21 cellular contexts compared by ENCODE assay signal in genomic region chr2:37675006-37675405, GRCh38. TPM values are rescaled to one million over a fixed set of nuclear protein-coding genes. Genes with fewer than 3 reads are reported as not detected.
A peak's percentile ranks its signal among the peaks of the same experiment; 100 is the strongest.
DNase-seq lines count a peak whose midpoint lies in the region; ATAC-seq, FAIRE-seq and TF ChIP-seq lines count a peak whose summit lies in the region.
"Had no signal": no experiment of that assay in that cellular context is flagged by ENCODE, and none has a peak within 500 bp of the region (broad histone marks: within the 10 kb centered on the region; RNA-seq: fewer than 3 reads in every experiment).

No MANE protein-coding gene starts in this region.

- no peak overlapping the region for H3K27ac ChIP-seq in BLaER1
- H3K27ac ChIP-seq in HUES64 (ENCODE audit: low read depth, low read length) = 0 out of 2 replicates have a peak overlapping the region, but pooled peaks have one; percentile 82
- H3K27ac ChIP-seq: C4-2B, PC-9 had no signal

- no peaks in the 10 kb centered on the region for H3K36me3 Mint-ChIP-seq in natural killer cell

- H3K9ac ChIP-seq in BLaER1 = no peak overlapping the region
- no peak overlapping the region for H3K9ac ChIP-seq in HUES64 (ENCODE audit: low read depth, low read length)
- H3K9ac ChIP-seq: SK-N-SH had no signal

- H3K9me3 ChIP-seq in BLaER1 (no peaks in the 10 kb centered on the region), HUES64 (ENCODE audit: insufficient read depth, low read depth, low read length) (no peaks in the 10 kb centered on the region)
- H3K9me3 ChIP-seq: SK-N-SH had no signal

- peak; percentile 88 for DNase-seq in SIG-M5 treated with dmso at 0.1 percent for 504 hours (lab: John Stamatoyannopoulos, UW; ENCODE audit: unreplicated experiment)
- DNase-seq in natural killer cell = no peak
- DNase-seq in SHP77 (lab: John Stamatoyannopoulos, UW) = no peak
- DNase-seq in H54 (ENCODE audit: insufficient read length, low spot score) = no peak
- DNase-seq: activated CD4-positive, CD25-positive, alpha-beta regulatory T cell treated with anti-CD3 and anti-CD28 coated beads, Interleukin-2, amount 50 U/mL, for 72 hours; activated naive CD8-positive, alpha-beta T cell treated with anti-CD3 and anti-CD28 coated beads for 36 hours; head of caudate nucleus; PC-9; posterior cingulate gyrus; SK-N-SH; stimulated activated CD4-positive, alpha-beta T cell treated with anti-CD3 and anti-CD28 coated beads, Interleukin-2, amount 100 ng/mL, for 48 hours; T-helper 9 cell had no signal

- no peaks in the 10 kb centered on the region for H3K36me3 ChIP-seq in BLaER1
- H3K36me3 ChIP-seq in HUES64 (ENCODE audit: insufficient read depth, low read length) = no peaks in the 10 kb centered on the region

- 61% methylated on average over 2 of the region's 2 CpGs for WGBS in HUES64

- H3K4me3 ChIP-seq in BLaER1 (no peak overlapping the region), HUES64 (ENCODE audit: low read length) (no peak overlapping the region)
- H3K4me3 ChIP-seq: PC-9 had no signal

- intact Hi-C loops in natural killer cell (cut with micrococcal nuclease) = no loop called here

- TF ChIP-seq POLR2A in H54 (IDR thresholded peaks at IDR 0.05; ENCODE audit: low read depth, low read length) = no peak

- ATAC-seq in natural killer cell = no peak
- ATAC-seq in HG03520 (IDR thresholded peaks at IDR 0.05; ENCODE audit: unreplicated experiment) = no peak
- no peak for ATAC-seq in GM21529 (IDR thresholded peaks at IDR 0.05; ENCODE audit: unreplicated experiment)

- 0 out of 2 replicates have a peak overlapping the region, but pooled peaks have one; percentile 23 for H3K4me2 ChIP-seq in BLaER1
- H3K4me2 ChIP-seq: PC-9 had no signal

- H3K27ac Mint-ChIP-seq in natural killer cell = peak overlapping the region; percentile 53 to 96
- H3K27ac Mint-ChIP-seq: activated naive CD8-positive, alpha-beta T cell treated with anti-CD3 and anti-CD28 coated beads for 36 hours; activated T-helper 1 cell treated with anti-CD3 and anti-CD28 coated beads, Interleukin-12 subunit alpha, Interleukin-12 subunit beta, Interleukin-2, Interleukin-4 antibody, amounts not matched to agents 30 ng/mL and 10 ng/mL and 1 ng/mL, durations not matched to agents 14 hours and 24 hours and 36 hours had no signal

- H3K27me3 ChIP-seq in BLaER1 = peaks cover 13% of the 10 kb centered on the region
- H3K27me3 ChIP-seq in HUES64 (ENCODE audit: insufficient read depth, low read length) = no peaks in the 10 kb centered on the region

- no peaks in the 10 kb centered on the region for H3K9me3 Mint-ChIP-seq in natural killer cell
- H3K9me3 Mint-ChIP-seq: activated naive CD8-positive, alpha-beta T cell treated with anti-CD3 and anti-CD28 coated beads for 36 hours; activated T-helper 1 cell treated with anti-CD3 and anti-CD28 coated beads, Interleukin-12 subunit alpha, Interleukin-12 subunit beta, Interleukin-2, Interleukin-4 antibody, amounts not matched to agents 30 ng/mL and 10 ng/mL and 1 ng/mL, durations not matched to agents 14 hours and 24 hours and 36 hours had no signal

- peaks cover 40% of the 10 kb centered on the region for H3K4me1 ChIP-seq in BLaER1
- peaks cover 43% of the 10 kb centered on the region for H3K4me1 ChIP-seq in HUES64 (ENCODE audit: insufficient read depth, low read length)

- FAIRE-seq in H54 (lab: Jason Lieb, UNC) = no peak
- FAIRE-seq: A204.1, endometrium, urothelium cell line had no signal

- no peak for TF ChIP-seq CTCF in natural killer cell (IDR thresholded peaks at IDR 0.05)

- H3K4me3 Mint-ChIP-seq in natural killer cell = peak overlapping the region; percentile 31
- H3K4me3 Mint-ChIP-seq: activated naive CD8-positive, alpha-beta T cell treated with anti-CD3 and anti-CD28 coated beads for 36 hours; activated T-helper 1 cell treated with anti-CD3 and anti-CD28 coated beads, Interleukin-12 subunit alpha, Interleukin-12 subunit beta, Interleukin-2, Interleukin-4 antibody, amounts not matched to agents 30 ng/mL and 10 ng/mL and 1 ng/mL, durations not matched to agents 14 hours and 24 hours and 36 hours had no signal

- peaks cover 12% of the 10 kb centered on the region for H4K20me1 ChIP-seq in BLaER1

- no peaks in the 10 kb centered on the region for H3K27me3 Mint-ChIP-seq in natural killer cell (ENCODE audit: low read depth in 2 of 2)
- H3K27me3 Mint-ChIP-seq: activated naive CD8-positive, alpha-beta T cell treated with anti-CD3 and anti-CD28 coated beads for 36 hours had no signal

- H3K4me1 Mint-ChIP-seq in natural killer cell = peaks cover 17 to 37% of the 10 kb centered on the region in 2 donors

RNA-seq across cellular contexts. Expression of gene CDC42EP3, which starts 3.6 kb away (rescaled TPM):
- polyA plus RNA-seq in HUES64 (2013, experiment 1 of 2) = 23.8 TPM
- polyA plus RNA-seq in HUES64 (2013, experiment 2 of 2) = 24.6 TPM
- total RNA-seq in natural killer cell = 100 to 1,000 TPM in 1 of 3 donors, 10 to 100 TPM in 2; 73.9 to 105 (median 84.6) TPM
